9 cellular contexts compared by ENCODE assay signal in genomic region chr16:85396879-85397871, GRCh38.
DNase-seq lines count a peak whose midpoint lies in the region; ATAC-seq, FAIRE-seq and TF ChIP-seq lines count a peak whose summit lies in the region.
"Had no signal": no experiment of that assay in that cellular context is flagged by ENCODE, and none has a peak within 500 bp of the region (broad histone marks: within the 10 kb centered on the region; RNA-seq: fewer than 3 reads in every experiment).

No MANE protein-coding gene starts in this region.

- TF ChIP-seq POLR2A in K562 (conservative IDR thresholded peaks at IDR 0.05): no peak

- no peak overlapping the region for H2BK120ac ChIP-seq in H9 (ENCODE audit: low read depth, low read length, poor library complexity, severe bottlenecking)

- H3K9ac ChIP-seq in H9 (ENCODE audit: extremely low read depth, insufficient read length, low read length) (no peak overlapping the region), K562 (ENCODE audit: insufficient read depth in 1 of 2, low read depth in 2 of 2, low read length in 2 of 2) (peak overlapping the region; percentile 0 to 66; a peak in 3 of 4 replicates), neural cell (ENCODE audit: low read length) (no peak overlapping the region)

- H3K23me2 ChIP-seq in H9 (ENCODE audit: insufficient read length, low read depth, low read length, poor library complexity, severe bottlenecking): no peaks in the 10 kb centered on the region

- H2AK5ac ChIP-seq in H9 (ENCODE audit: insufficient read length, low read length): no peak overlapping the region

- WGBS in H9 (ENCODE audit: extremely low coverage, insufficient read length, low lambda C conversion rate): no CpG with 5 or more reads among the region's 25 CpGs
- WGBS in K562 (ENCODE audit: insufficient coverage, low coverage, missing lambda C conversion rate): 55% methylated on average over 24 of the region's 25 CpGs

- no peaks in the 10 kb centered on the region for H3K27me3 ChIP-seq in H9 (ENCODE audit: insufficient read depth, low read length)
- H3K27me3 ChIP-seq in K562 (ENCODE audit: control insufficient read depth in 2 of 2, insufficient read depth in 2 of 2, low read length in 2 of 2): no peaks in the 10 kb centered on the region
- H3K27me3 ChIP-seq in neural cell (ENCODE audit: insufficient read depth, low read depth, low read length): no peaks in the 10 kb centered on the region

- H3K79me2 ChIP-seq in H9 (ENCODE audit: insufficient read depth, low read length) (no peaks in the 10 kb centered on the region), K562 (ENCODE audit: control insufficient read depth, insufficient read depth, low read length) (peaks cover 3% of the 10 kb centered on the region; the same call in 1 of the 3 replicates), neural cell (replicated peaks; ENCODE audit: insufficient read depth, low read length) (no peaks in the 10 kb centered on the region)

- ATAC-seq in K562 (peak; percentile 70), GM18517 (IDR thresholded peaks at IDR 0.05; ENCODE audit: unreplicated experiment) (no peak), HG03520 (IDR thresholded peaks at IDR 0.05; ENCODE audit: unreplicated experiment) (no peak)

- peaks cover 40% of the 10 kb centered on the region in 2 experiments for H3K4me1 Mint-ChIP-seq in H9

- no peak overlapping the region for H3K56ac ChIP-seq in H9 (ENCODE audit: insufficient read length, low read depth, low read length)

- H3K18ac ChIP-seq in H9 (ENCODE audit: insufficient read length, low read depth, low read length): no peak overlapping the region

- TF ChIP-seq RAD21 in K562 (CRISPR knock-in tag; conservative IDR thresholded peaks at IDR 0.05 in 1 of 2, IDR thresholded peaks at IDR 0.05 in 1 of 2) (peak; percentile 58 to 78), neural cell (conservative IDR thresholded peaks at IDR 0.05) (no peak)

- H3K27ac ChIP-seq in H9 (ENCODE audit: insufficient read length, low read depth, low read length) (no peak overlapping the region), K562 (ENCODE audit: extremely low read depth, low read depth, low read length) (no peak overlapping the region), neural cell (ENCODE audit: low read length) (no peak overlapping the region)
- H3K27ac ChIP-seq: VCaP had no signal

- no peak overlapping the region; a peak in 1 of 5 replicates for H3K4me3 Mint-ChIP-seq in H9

- TF ChIP-seq CTCF in H9 (conservative IDR thresholded peaks at IDR 0.05): no peak; the same call in 2 of the 3 replicates
- TF ChIP-seq CTCF in K562 (IDR thresholded peaks at IDR 0.05 in 2 of 3, conservative IDR thresholded peaks at IDR 0.05 in 1 of 3; ENCODE audit: insufficient read depth in 2 of 3, low read depth in 1 of 3, low read length in 3 of 3): peak; percentile 62 to 81 (median 70)
- peak; percentile 15 for TF ChIP-seq CTCF in neural cell (IDR thresholded peaks at IDR 0.05; ENCODE audit: poor library complexity, severe bottlenecking)

- H3K4me3 ChIP-seq in K562 (no peak overlapping the region), neural cell (ENCODE audit: low read length) (no peak overlapping the region)

- BruUV-seq in K562 (replicated peaks; lab: Mats Ljungman, UMichigan): no TSS peak

- H3K4me1 ChIP-seq in H9 (ENCODE audit: insufficient read depth, low read length) (peaks cover 12% of the 10 kb centered on the region; the same call in 1 of the 2 replicates), K562 (replicated peaks in 1 of 2; ENCODE audit: control insufficient read depth in 2 of 2, insufficient read depth in 2 of 2, low read length in 2 of 2) (peaks cover 38 to 78% of the 10 kb centered on the region in 2 experiments)

- DNase-seq in DMS53 treated with DMSO at 0.1 percent for 48 hours (lab: John Stamatoyannopoulos, UW; ENCODE audit: unreplicated experiment) (peak; percentile 50), H9 (peak; percentile 52), K562 (ENCODE audit: extremely low read depth in 1 of 4, low spot score in 3 of 4) (peak; percentile 70 to 81 (median 74)), occipital lobe (lab: John Stamatoyannopoulos, UW) (no peak), OCI-M1 (lab: John Stamatoyannopoulos, UW) (no peak)

- no peak overlapping the region for H3K23ac ChIP-seq in H9 (ENCODE audit: insufficient read length, low read depth, low read length)

- no peak overlapping the region for H4K91ac ChIP-seq in H9 (ENCODE audit: insufficient read length, low read depth, low read length)

- H3K79me1 ChIP-seq in H9 (ENCODE audit: insufficient read depth, low read depth, low read length, poor library complexity, severe bottlenecking): no peaks in the 10 kb centered on the region

- H3K36me3 ChIP-seq in K562 (ENCODE audit: control insufficient read depth, insufficient read depth, low read length) (no peaks in the 10 kb centered on the region; the same call in 2 of the 3 replicates), neural cell (ENCODE audit: insufficient read depth, low read length) (no peaks in the 10 kb centered on the region)

- no peak overlapping the region for H3K4ac ChIP-seq in H9 (ENCODE audit: low read depth, low read length)

- H2BK15ac ChIP-seq in H9 (ENCODE audit: low read depth, low read length): no peak overlapping the region

- H3K27ac Mint-ChIP-seq in H9: no peak overlapping the region; a peak in 1 of 7 replicates

- H3K9me3 ChIP-seq in H9 (ENCODE audit: control insufficient read depth, low read depth, low read length) (no peaks in the 10 kb centered on the region), K562 (replicated peaks; ENCODE audit: control insufficient read depth, insufficient read depth, low read depth, low read length) (peaks cover 9% of the 10 kb centered on the region), neural cell (ENCODE audit: low read length) (peaks cover 3% of the 10 kb centered on the region)

- H3K27me3 Mint-ChIP-seq in H9 (ENCODE audit: low read depth): peaks cover 9% of the 10 kb centered on the region

- no peaks in the 10 kb centered on the region for H3K9me1 ChIP-seq in K562 (ENCODE audit: control insufficient read depth, insufficient read depth, low read length)

- H2BK5ac ChIP-seq in H9 (ENCODE audit: insufficient read length, low read length): no peak overlapping the region

- H3K14ac ChIP-seq in H9 (ENCODE audit: insufficient read depth, low read length): no peak overlapping the region

- H3K9me3 Mint-ChIP-seq in H9: no peaks in the 10 kb centered on the region

- H4K20me1 ChIP-seq in H9 (ENCODE audit: control insufficient read depth, insufficient read depth, insufficient read length) (no peaks in the 10 kb centered on the region), K562 (replicated peaks; ENCODE audit: control insufficient read depth, insufficient read depth, low read length) (no peaks in the 10 kb centered on the region), neural cell (ENCODE audit: insufficient read depth) (no peaks in the 10 kb centered on the region)

- H2AFZ ChIP-seq in H9 (ENCODE audit: low read length) (no peak overlapping the region), K562 (ENCODE audit: low read depth, low read length) (no peak overlapping the region), neural cell (ENCODE audit: low read depth, low read length) (no peak overlapping the region)

- H4K8ac ChIP-seq in H9 (replicated peaks; ENCODE audit: insufficient read length, low read depth, low read length): no peak overlapping the region

- H3T11ph ChIP-seq in H9 (ENCODE audit: low read length): no peak overlapping the region

- POLR2A ChIA-PET in K562 (lab: Yijun Ruan, JAX): interaction anchor here (0.8 to 0.9 kb wide), 2 partner anchors 19 to 174 kb away, joined by 3 to 4 read pairs; no protein-coding TSS in a partner anchor

- intact Hi-C loops in K562 (cut with micrococcal nuclease): no loop called here

- H2BK20ac ChIP-seq in H9 (ENCODE audit: low read depth, low read length, poor library complexity, severe bottlenecking): no peak overlapping the region

- CTCF ChIA-PET in K562 (lab: Yijun Ruan, JAX; ENCODE audit: low intra/inter-chr PET ratio): interaction anchor here (0.7 to 1.3 kb wide), 3 partner anchors 27 to 50 kb away, joined by 4 to 6 read pairs (median 4); no protein-coding TSS in a partner anchor

- no peak overlapping the region for H3K4me2 ChIP-seq in H9 (ENCODE audit: insufficient read depth, insufficient read length, low read length)
- H3K4me2 ChIP-seq in K562 (ENCODE audit: insufficient read depth, low read length): no peak overlapping the region
- H3K4me2 ChIP-seq in neural cell (ENCODE audit: low read length): no peak overlapping the region

- H3K36me3 Mint-ChIP-seq in H9 (ENCODE audit: insufficient read depth in 1 of 3, low read depth in 3 of 3): no peaks in the 10 kb centered on the region

- no peaks in the 10 kb centered on the region for H3F3A ChIP-seq in neural cell (ENCODE audit: insufficient read depth, low read length, poor library complexity, severe bottlenecking)

- no peak overlapping the region for H2BK12ac ChIP-seq in H9 (ENCODE audit: insufficient read length, low read depth, low read length)

- no peak for TF ChIP-seq EP300 in K562 (IDR thresholded peaks at IDR 0.05; ENCODE audit: low read length)
- no peak for TF ChIP-seq EP300 in neural cell (conservative IDR thresholded peaks at IDR 0.05; ENCODE audit: poor library complexity, severe bottlenecking)

- no peak overlapping the region for H4K5ac ChIP-seq in H9 (ENCODE audit: insufficient read length, low read depth, low read length)

- in situ Hi-C loops in K562 (cut with MboI): no loop called here

- no peaks in the 10 kb centered on the region for H3K9me2 ChIP-seq in neural cell (ENCODE audit: insufficient read depth, low read length)

- peak; percentile 46 for FAIRE-seq in K562 (lab: Jason Lieb, UNC)

TF ChIP-seq in K562, 482 proteins besides CTCF, POLR2A, EP300 and RAD21 (continues in another document):
- TF ChIP-seq YY1 (IDR thresholded peaks at IDR 0.05; ENCODE audit: borderline replicate concordance in 1 of 3, control insufficient read depth in 1 of 3, extremely low read depth in 1 of 3, insufficient read depth in 3 of 3, insufficient read length in 1 of 3, insufficient replicate concordance in 2 of 3, low read depth in 1 of 3, low read length in 2 of 3) (peak in 1 of 3 experiments; percentile 9), CBFA2T2 (conservative IDR thresholded peaks at IDR 0.05) (0 out of 2 replicates have a peak, but pooled peaks have one; percentile 18), ESRRA (IDR thresholded peaks at IDR 0.05; ENCODE audit: borderline replicate concordance, low read depth) (0 out of 2 replicates have a peak, but pooled peaks have one; percentile 39), ZNF584 (CRISPR knock-in tag; IDR thresholded peaks at IDR 0.05; ENCODE audit: low read depth) (no peak)

Comparison
In these comparisons a context has a peak if more than half of its experiments do, and no peak if none do; other contexts are left out.
1. DNase-seq: peak in DMS53 treated with DMSO at 0.1 percent for 48 hours (single experiment), H9 (single experiment) and K562 (4 of 4); none in occipital lobe (single experiment) and OCI-M1 (single experiment).
2. H3K9ac ChIP-seq: peak in K562 (2 of 2); none in H9 (single experiment) and neural cell (single experiment).